ENCODE assay signal across 1 cellular context in genomic region chr3:183099026-183099837, GRCh38.
TF ChIP-seq lines count a peak whose summit lies in the region.

MCCC1 (minus strand) TSS chr3:183099496; CDS start chr3:183099440, 56 bp downstream.

TF ChIP-seq in K562, 482 proteins besides CTCF, POLR2A, EP300 and RAD21 (continued from another document and continues in another):
- TF ChIP-seq ZNF696 (CRISPR knock-in tag; conservative IDR thresholded peaks at IDR 0.05) (no peak), ZNF311 (CRISPR knock-in tag; IDR thresholded peaks at IDR 0.05) (no peak), CBX1 (IDR thresholded peaks at IDR 0.05; ENCODE audit: low read depth) (peak; percentile 91), POLR2G (IDR thresholded peaks at IDR 0.05; ENCODE audit: low read depth, low read length) (peak; percentile 94), ZNF24 (IDR thresholded peaks at IDR 0.05) (no peak), CGGBP1 (CRISPR knock-in tag; IDR thresholded peaks at IDR 0.05) (no peak), ZKSCAN1 (IDR thresholded peaks at IDR 0.05; ENCODE audit: low read depth, low read length) (no peak), ZNF639 (CRISPR knock-in tag; conservative IDR thresholded peaks at IDR 0.05 in 1 of 2, IDR thresholded peaks at IDR 0.05 in 1 of 2) (no peak), ETV5 (CRISPR knock-in tag; IDR thresholded peaks at IDR 0.05; ENCODE audit: low read depth) (no peak), NR1H2 (CRISPR knock-in tag; IDR thresholded peaks at IDR 0.05) (no peak), PTTG1 (tag; IDR thresholded peaks at IDR 0.05; ENCODE audit: low read depth) (no peak), LCOR (CRISPR knock-in tag; IDR thresholded peaks at IDR 0.05) (peak; percentile 91), EHMT2 (IDR thresholded peaks at IDR 0.05) (no peak), CEBPZ (IDR thresholded peaks at IDR 0.05; ENCODE audit: borderline replicate concordance, low read depth, low read length) (no peak), ATF4 (CRISPR knock-in tag; IDR thresholded peaks at IDR 0.05) (no peak), HMG20B (CRISPR knock-in tag; IDR thresholded peaks at IDR 0.05) (no peak), ZNF212 (CRISPR knock-in tag; IDR thresholded peaks at IDR 0.05) (no peak), GTF2A2 (tag; IDR thresholded peaks at IDR 0.05) (no peak), ZNF431 (CRISPR knock-in tag; IDR thresholded peaks at IDR 0.05) (no peak), NFIX (CRISPR knock-in tag; IDR thresholded peaks at IDR 0.05; ENCODE audit: low read depth) (no peak), ZNF408 (CRISPR knock-in tag; IDR thresholded peaks at IDR 0.05; ENCODE audit: low read depth) (no peak), TCF7L2 (IDR thresholded peaks at IDR 0.05; ENCODE audit: low read depth, low read length) (no peak), CEBPG (CRISPR knock-in tag; IDR thresholded peaks at IDR 0.05) (no peak), CEBPG (tag; conservative IDR thresholded peaks at IDR 0.05 in 1 of 2, IDR thresholded peaks at IDR 0.05 in 1 of 2) (no peak), POLR3A (IDR thresholded peaks at IDR 0.05; ENCODE audit: borderline replicate concordance, extremely low read depth, insufficient read depth, insufficient read length) (no peak), KHSRP (IDR thresholded peaks at IDR 0.05) (no peak), ZBTB40 (IDR thresholded peaks at IDR 0.05) (no peak), ZBTB40 (CRISPR knock-in tag; IDR thresholded peaks at IDR 0.05) (no peak), AFF4 (CRISPR knock-in tag; IDR thresholded peaks at IDR 0.05) (peak; percentile 58; the same call in 1 of the 2 replicates), CBX5 (IDR thresholded peaks at IDR 0.05; ENCODE audit: borderline replicate concordance, low read depth) (no peak), ZNF143 (CRISPR knock-in tag; IDR thresholded peaks at IDR 0.05) (no peak), TBL1XR1 (IDR thresholded peaks at IDR 0.05; ENCODE audit: low read length in 2 of 2) (0 out of 4 replicates have a peak, but pooled peaks of 1 of the 2 experiments have one; percentile 13), FUS (optimal IDR thresholded peaks at IDR 0.05; ENCODE audit: low read depth, low read length) (no peak), ZNF282 (CRISPR knock-in tag; IDR thresholded peaks at IDR 0.05) (no peak), BACH1 (tag; IDR thresholded peaks at IDR 0.05) (no peak), YY1 (IDR thresholded peaks at IDR 0.05; ENCODE audit: borderline replicate concordance in 1 of 3, control insufficient read depth in 1 of 3, extremely low read depth in 1 of 3, insufficient read depth in 3 of 3, insufficient read length in 1 of 3, insufficient replicate concordance in 2 of 3, low read depth in 1 of 3, low read length in 2 of 3) (peak in 2 of 3 experiments; percentile 76), SRF (CRISPR knock-in tag; IDR thresholded peaks at IDR 0.05) (peak in 1 of 2 experiments; percentile 55; a peak in 1 of 4 replicates), USF2 (CRISPR knock-in tag; IDR thresholded peaks at IDR 0.05) (peak; percentile 98), ZNF445 (CRISPR knock-in tag; IDR thresholded peaks at IDR 0.05; ENCODE audit: low read depth) (no peak), SP1 (CRISPR knock-in tag; IDR thresholded peaks at IDR 0.05) (peak; percentile 97), HCFC1 (IDR thresholded peaks at IDR 0.05; ENCODE audit: low read depth, low read length) (no peak; the same call in 1 of the 2 replicates), HMBOX1 (IDR thresholded peaks at IDR 0.05) (no peak)
